10 cellular contexts compared by ENCODE assay signal in genomic region chr5:174837919-174838902, GRCh38.
A peak's percentile ranks its signal among the peaks of the same experiment; 100 is the strongest.
DNase-seq lines count a peak whose midpoint lies in the region; ATAC-seq and TF ChIP-seq lines count a peak whose summit lies in the region.
"Had no signal": no experiment of that assay in that cellular context is flagged by ENCODE, and none has a peak within 500 bp of the region (broad histone marks: within the 10 kb centered on the region; RNA-seq: fewer than 3 reads in every experiment).

No MANE protein-coding gene starts in this region.

- H3K4me1 ChIP-seq in breast epithelium (no peaks in the 10 kb centered on the region), uterus (no peaks in the 10 kb centered on the region)

- H3K36me3 ChIP-seq in breast epithelium (no peaks in the 10 kb centered on the region), uterus (no peaks in the 10 kb centered on the region)

- POLR2A ChIA-PET in MCF 10A (lab: Yijun Ruan, JAX), result interaction anchor here (0.6 to 2.5 kb wide), 8 partner anchors 8 to 1799 kb away, joined by 3 to 8 read pairs (median 3); no protein-coding TSS in a partner anchor

- no peaks in the 10 kb centered on the region for H3K27me3 ChIP-seq in breast epithelium
- no peaks in the 10 kb centered on the region for H3K27me3 ChIP-seq in uterus

- no peaks in the 10 kb centered on the region for H3K9me3 Mint-ChIP-seq in MCF 10A (ENCODE audit: unreplicated experiment)
- H3K9me3 Mint-ChIP-seq: activated T-helper 1 cell treated with anti-CD3 and anti-CD28 coated beads, Interleukin-12 subunit alpha, Interleukin-12 subunit beta, Interleukin-2, Interleukin-4 antibody, amounts not matched to agents 30 ng/mL and 10 ng/mL and 1 ng/mL, durations not matched to agents 14 hours and 24 hours and 36 hours had no signal

- no peaks in the 10 kb centered on the region for H3K36me3 Mint-ChIP-seq in MCF 10A (ENCODE audit: insufficient read depth, unreplicated experiment)

- H3K9me3 ChIP-seq in breast epithelium (no peaks in the 10 kb centered on the region), uterus (no peaks in the 10 kb centered on the region)

- H3K27ac Mint-ChIP-seq in MCF 10A (ENCODE audit: low read depth, unreplicated experiment), result peak overlapping the region; percentile 65
- H3K27ac Mint-ChIP-seq: activated T-helper 1 cell treated with anti-CD3 and anti-CD28 coated beads, Interleukin-12 subunit alpha, Interleukin-12 subunit beta, Interleukin-2, Interleukin-4 antibody, amounts not matched to agents 30 ng/mL and 10 ng/mL and 1 ng/mL, durations not matched to agents 14 hours and 24 hours and 36 hours had no signal

- peak; percentile 43 for TF ChIP-seq CTCF in MCF 10A (IDR thresholded peaks at IDR 0.05; ENCODE audit: unreplicated experiment)
- TF ChIP-seq CTCF in breast epithelium (IDR thresholded peaks at IDR 0.05), result peak in 1 of 3 donors; percentile 6
- TF ChIP-seq CTCF in uterus (IDR thresholded peaks at IDR 0.05), result peak in 2 of 4 experiments; percentile 28 to 29

- no peak overlapping the region for H3K4me3 Mint-ChIP-seq in MCF 10A (ENCODE audit: unreplicated experiment)
- H3K4me3 Mint-ChIP-seq: activated T-helper 1 cell treated with anti-CD3 and anti-CD28 coated beads, Interleukin-12 subunit alpha, Interleukin-12 subunit beta, Interleukin-2, Interleukin-4 antibody, amounts not matched to agents 30 ng/mL and 10 ng/mL and 1 ng/mL, durations not matched to agents 14 hours and 24 hours and 36 hours had no signal

- no peak for TF ChIP-seq POLR2A in breast epithelium (IDR thresholded peaks at IDR 0.05)
- no peak for TF ChIP-seq POLR2A in uterus (IDR thresholded peaks at IDR 0.05)

- CTCF ChIA-PET in MCF 10A (lab: Yijun Ruan, JAX), result interaction anchor here (0.6 to 2.1 kb wide), 27 partner anchors 8 to 1599 kb away, joined by 3 to 11 read pairs (median 3); no protein-coding TSS in a partner anchor

- ATAC-seq in GM18861 (IDR thresholded peaks at IDR 0.05; ENCODE audit: unreplicated experiment) (no peak), HG03045 (IDR thresholded peaks at IDR 0.05; ENCODE audit: unreplicated experiment) (no peak)

- intact Hi-C loops in MCF 10A (cut with micrococcal nuclease) (loop anchor here (1.0 to 10.0 kb wide), 4 partner anchors 45 to 483 kb away; no protein-coding TSS in a partner anchor), breast epithelium (cut with DNase I; ENCODE audit: low total_unique reads) (no loop called here), uterus (cut with DNase I; ENCODE audit: low total_unique reads) (no loop called here)

- BruUV-seq in MCF 10A (replicated peaks; lab: Mats Ljungman, UMichigan), result no TSS peak

- DNase-seq in MCF 10A (ENCODE audit: unreplicated experiment) (peak; percentile 99), breast epithelium (ENCODE audit: low spot score in 2 of 2) (no peak), iPS-NIHi7 (ENCODE audit: extremely low spot score) (peak; percentile 76), uterus (peak; percentile 19 to 61), NCI-H526 treated with DMSO at 0.1 percent for 48 hours (lab: John Stamatoyannopoulos, UW) (no peak)
- DNase-seq: NCI-H2171 had no signal

- peaks cover 20% of the 10 kb centered on the region for H3K4me1 Mint-ChIP-seq in MCF 10A (ENCODE audit: insufficient read depth, unreplicated experiment)

- H3K27ac ChIP-seq in breast epithelium, result no peak overlapping the region
- H3K27ac ChIP-seq in angular gyrus (ENCODE audit: low read depth, low read length), result peak overlapping the region; percentile 81
- peak overlapping the region in 1 of 2 donors; percentile 86 for H3K27ac ChIP-seq in uterus

- H3K27me3 Mint-ChIP-seq in MCF 10A (ENCODE audit: insufficient read depth, unreplicated experiment), result no peaks in the 10 kb centered on the region

- H3K4me3 ChIP-seq in breast epithelium (no peak overlapping the region), uterus (no peak overlapping the region)

Comparison
In these comparisons a context has a peak if more than half of its experiments do, and no peak if none do; other contexts are left out.
1. DNase-seq: peak in MCF 10A (single experiment), iPS-NIHi7 (single experiment) and uterus (2 of 2); none in breast epithelium (0 of 2) and NCI-H526 treated with DMSO at 0.1 percent for 48 hours (single experiment).